Comparison of ENCODE assay signal across 11 cellular contexts in the genomic region with DNA sequence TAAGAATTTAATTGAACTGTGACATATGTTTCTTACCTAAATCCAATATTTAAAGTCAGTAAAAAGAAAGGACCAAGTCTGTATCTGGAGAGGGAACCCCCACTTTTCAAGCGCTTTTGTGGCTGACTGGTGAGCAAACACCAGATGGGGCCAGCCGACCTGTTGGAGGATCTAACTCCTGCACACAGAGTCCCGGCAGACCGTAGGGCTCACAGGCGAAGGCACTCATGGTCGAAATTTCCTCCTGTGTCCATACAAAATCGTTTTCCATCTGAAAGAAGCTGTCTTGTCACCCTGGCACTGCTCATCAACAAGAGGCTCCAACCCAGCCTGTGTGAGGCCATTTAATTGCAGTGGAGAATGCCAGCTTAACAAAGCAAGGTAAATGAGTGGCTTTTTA.
DNase-seq lines count a peak whose midpoint lies in the region; ATAC-seq and TF ChIP-seq lines count a peak whose summit lies in the region.
"Had no signal": no experiment of that assay in that cellular context is flagged by ENCODE, and none has a peak within 500 bp of the region (broad histone marks: within the 10 kb centered on the region; RNA-seq: fewer than 3 reads in every experiment).

No MANE protein-coding gene starts in this region.

- DNase-seq in T-cell, result peak in 30 of 34 experiments; percentile 34 to 69 (median 55)
- DNase-seq in activated CD8-positive, alpha-beta T cell treated with anti-CD3 and anti-CD28 coated beads, Interleukin-2, amount 10 ng/mL, durations not matched to agents 7 days and 5 days, result peak; percentile 75
- DNase-seq in endodermal cell, result peak; percentile 44
- peak; percentile 45 for DNase-seq in stimulated activated naive CD4-positive, alpha-beta T cell treated with Interleukin-2 at 50 U/mL for 16 hours (lab: John Stamatoyannopoulos, UW)
- DNase-seq in SKM-1 (lab: John Stamatoyannopoulos, UW; ENCODE audit: unreplicated experiment), result no peak
- DNase-seq: H7, naive B cell, NCI-H1694 had no signal

- H3K9ac ChIP-seq in endodermal cell (ENCODE audit: extremely low read depth, low read length, poor library complexity, severe bottlenecking), result no peak overlapping the region

- peaks cover 84 to 92% (median 89%) of the 10 kb centered on the region in 3 donors for H3K4me1 Mint-ChIP-seq in T-cell
- H3K4me1 Mint-ChIP-seq in activated CD8-positive, alpha-beta T cell treated with anti-CD3 and anti-CD28 coated beads, Interleukin-2, amount 10 ng/mL, durations not matched to agents 7 days and 5 days (ENCODE audit: low read depth), result peaks cover 78% of the 10 kb centered on the region
- H3K4me1 Mint-ChIP-seq in endodermal cell, result no peaks in the 10 kb centered on the region

- WGBS in endodermal cell (ENCODE audit: insufficient coverage in 1 of 2, insufficient read length in 1 of 2), 2 experiments, result 80 to 83% methylated on average over 7 of the region's 7 CpGs

- no peaks in the 10 kb centered on the region for H3K9me3 ChIP-seq in endodermal cell (ENCODE audit: control insufficient read depth, low read length)

- no peaks in the 10 kb centered on the region for H3K4me1 ChIP-seq in endodermal cell (ENCODE audit: control insufficient read depth, insufficient read depth, low read length)

- H3K27ac Mint-ChIP-seq in T-cell (peak overlapping the region; percentile 96 to 99), endodermal cell (no peak overlapping the region)
- peak overlapping the region; percentile 92 for H3K27ac Mint-ChIP-seq in activated CD8-positive, alpha-beta T cell treated with anti-CD3 and anti-CD28 coated beads, Interleukin-2, amount 10 ng/mL, durations not matched to agents 7 days and 5 days

- H3K36me3 Mint-ChIP-seq in T-cell (peaks cover 11% of the 10 kb centered on the region), endodermal cell (ENCODE audit: low read depth) (no peaks in the 10 kb centered on the region)
- H3K36me3 Mint-ChIP-seq in activated CD8-positive, alpha-beta T cell treated with anti-CD3 and anti-CD28 coated beads, Interleukin-2, amount 10 ng/mL, durations not matched to agents 7 days and 5 days (ENCODE audit: low read depth), result peaks cover 29% of the 10 kb centered on the region

- H3K4me3 Mint-ChIP-seq in T-cell, result peak overlapping the region; percentile 94 to 97 (median 94)
- H3K4me3 Mint-ChIP-seq in activated CD8-positive, alpha-beta T cell treated with anti-CD3 and anti-CD28 coated beads, Interleukin-2, amount 10 ng/mL, durations not matched to agents 7 days and 5 days, result peak overlapping the region; percentile 90
- no peak overlapping the region for H3K4me3 Mint-ChIP-seq in endodermal cell

- H3K4me3 ChIP-seq in endodermal cell (ENCODE audit: low read length), result no peak overlapping the region
- H3K4me3 ChIP-seq: GM12878 had no signal

- TF ChIP-seq CTCF in endodermal cell (conservative IDR thresholded peaks at IDR 0.05), result no peak

- peaks cover 95% of the 10 kb centered on the region for H3K27me3 ChIP-seq in endodermal cell (ENCODE audit: control insufficient read depth, insufficient read depth, low read length, poor library complexity, severe bottlenecking)

- H3K9me3 Mint-ChIP-seq in T-cell (no peaks in the 10 kb centered on the region), endodermal cell (no peaks in the 10 kb centered on the region)
- H3K9me3 Mint-ChIP-seq in activated CD8-positive, alpha-beta T cell treated with anti-CD3 and anti-CD28 coated beads, Interleukin-2, amount 10 ng/mL, durations not matched to agents 7 days and 5 days (ENCODE audit: insufficient read depth), result no peaks in the 10 kb centered on the region
- H3K9me3 Mint-ChIP-seq: naive B cell had no signal

- H3K27ac ChIP-seq in endodermal cell (ENCODE audit: low read depth, low read length), result no peak overlapping the region

- no peaks in the 10 kb centered on the region for H3K36me3 ChIP-seq in endodermal cell (ENCODE audit: control insufficient read depth, insufficient read depth, low read length)

- CTCF ChIA-PET in T-cell (lab: Charles Lee), result interaction anchor here (0.6 to 5.9 kb wide), 19 partner anchors 11 to 228 kb away, joined by 3 to 49 read pairs (median 5); a partner anchor contains a TSS
- CTCF ChIA-PET in activated CD8-positive, alpha-beta T cell treated with anti-CD3 and anti-CD28 coated beads, Interleukin-2, amount 10 ng/mL, durations not matched to agents 7 days and 5 days (lab: Charles Lee), result interaction anchor here (0.6 to 7.9 kb wide), 31 partner anchors 7 to 227 kb away, joined by 3 to 115 read pairs (median 4); a partner anchor contains a TSS

- H3K27me3 Mint-ChIP-seq in T-cell (no peaks in the 10 kb centered on the region), endodermal cell (ENCODE audit: insufficient read depth) (peaks cover 95% of the 10 kb centered on the region)
- H3K27me3 Mint-ChIP-seq in activated CD8-positive, alpha-beta T cell treated with anti-CD3 and anti-CD28 coated beads, Interleukin-2, amount 10 ng/mL, durations not matched to agents 7 days and 5 days (ENCODE audit: low read depth), result no peaks in the 10 kb centered on the region
- H3K27me3 Mint-ChIP-seq: naive B cell had no signal

- POLR2A ChIA-PET in T-cell (lab: Charles Lee), result interaction anchor here (0.6 to 1.1 kb wide), 3 partner anchors 11 to 136 kb away, joined by 3 read pairs; no protein-coding TSS in a partner anchor
- POLR2A ChIA-PET in activated CD8-positive, alpha-beta T cell treated with anti-CD3 and anti-CD28 coated beads, Interleukin-2, amount 10 ng/mL, durations not matched to agents 7 days and 5 days (lab: Charles Lee), result interaction anchor here (0.7 to 2.5 kb wide), 2 partner anchors 9 to 93 kb away, joined by 5 to 16 read pairs; a partner anchor contains a TSS

- peak; percentile 51 to 57 (median 56) for ATAC-seq in T-cell (replicated peaks in 1 of 4)
- ATAC-seq in activated CD8-positive, alpha-beta T cell treated with anti-CD3 and anti-CD28 coated beads, Interleukin-2, amount 10 ng/mL, durations not matched to agents 7 days and 5 days, result peak; percentile 49
- ATAC-seq in HG03175 (IDR thresholded peaks at IDR 0.05; ENCODE audit: unreplicated experiment), result no peak
- no peak for ATAC-seq in HG03432 (IDR thresholded peaks at IDR 0.05; ENCODE audit: unreplicated experiment)

Comparison
In these comparisons a context has a peak if more than half of its experiments do, and no peak if none do; other contexts are left out.
1. ATAC-seq: peak in T-cell (4 of 4) and activated CD8-positive, alpha-beta T cell treated with anti-CD3 and anti-CD28 coated beads, Interleukin-2, amount 10 ng/mL, durations not matched to agents 7 days and 5 days (single experiment); none in HG03175 (single experiment) and HG03432 (single experiment).